Comparison of ENCODE assay signal across 23 cellular contexts in the genomic region with DNA sequence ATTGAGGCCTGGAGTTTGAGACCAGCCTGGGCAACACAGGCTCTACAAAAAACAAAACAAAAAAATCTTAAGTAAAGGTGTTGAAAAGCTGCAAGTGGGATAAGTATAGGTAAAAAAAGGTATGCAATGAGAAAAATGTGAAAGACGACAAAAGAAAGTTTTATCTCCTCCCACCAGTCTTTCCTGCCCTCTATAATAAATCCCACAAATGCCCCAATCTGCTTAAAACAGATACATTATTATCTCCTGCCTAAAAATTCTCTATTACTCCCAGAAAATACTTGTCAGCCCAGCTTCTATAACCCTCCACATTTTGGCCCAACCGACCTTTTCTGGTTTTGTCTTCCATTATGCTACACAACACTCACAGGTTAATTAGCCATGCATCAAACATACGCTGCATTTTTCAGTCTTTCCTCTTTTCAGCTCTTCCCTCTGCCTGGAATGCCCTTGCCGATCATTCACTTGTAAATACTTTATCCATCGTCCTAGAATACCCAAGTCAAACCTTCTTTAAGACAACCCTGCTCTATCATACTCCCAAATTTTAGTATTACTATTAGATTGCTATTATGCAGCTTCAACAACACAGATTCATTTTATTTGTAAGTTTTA.
"Had no signal": no experiment of that assay in that cellular context is flagged by ENCODE, and none has a peak within 500 bp of the region (broad histone marks: within the 10 kb centered on the region; RNA-seq: fewer than 3 reads in every experiment).

No MANE protein-coding gene starts in this region.

- H3K27me3 Mint-ChIP-seq: activated CD4-positive, alpha-beta memory T cell treated with anti-CD3 and anti-CD28 coated beads, Interleukin-2, amount 10 ng/mL, durations not matched to agents 7 days and 5 days; activated CD4-positive, alpha-beta T cell treated with anti-CD3 and anti-CD28 coated beads for 36 hours; activated naive CD4-positive, alpha-beta T cell treated with anti-CD3 and anti-CD28 coated beads, Interleukin-2, amount 50 U/mL, for 24 hours had no signal

- H3K27ac Mint-ChIP-seq: activated CD4-positive, alpha-beta memory T cell treated with anti-CD3 and anti-CD28 coated beads, Interleukin-2, amount 10 ng/mL, durations not matched to agents 7 days and 5 days; activated CD4-positive, alpha-beta T cell treated with anti-CD3 and anti-CD28 coated beads for 36 hours; activated naive CD4-positive, alpha-beta T cell treated with anti-CD3 and anti-CD28 coated beads, Interleukin-2, amount 50 U/mL, for 24 hours had no signal

- H3K9me3 Mint-ChIP-seq: activated naive CD4-positive, alpha-beta T cell treated with anti-CD3 and anti-CD28 coated beads, Interleukin-2, amount 50 U/mL, for 24 hours had no signal

- H3K4me1 ChIP-seq: SJSA1 had no signal

- H3K4me3 Mint-ChIP-seq: activated CD4-positive, alpha-beta memory T cell treated with anti-CD3 and anti-CD28 coated beads, Interleukin-2, amount 10 ng/mL, durations not matched to agents 7 days and 5 days; activated CD4-positive, alpha-beta T cell treated with anti-CD3 and anti-CD28 coated beads for 36 hours; activated naive CD4-positive, alpha-beta T cell treated with anti-CD3 and anti-CD28 coated beads, Interleukin-2, amount 50 U/mL, for 24 hours had no signal

- H3K27me3 ChIP-seq: brain microvascular endothelial cell, cardiac muscle cell, SJSA1 had no signal

- DNase-seq: activated CD4-positive, alpha-beta memory T cell treated with anti-CD3 and anti-CD28 coated beads, Interleukin-2, amount 10 ng/mL, durations not matched to agents 7 days and 5 days; activated CD4-positive, alpha-beta T cell treated with anti-CD3 and anti-CD28 coated beads for 36 hours; activated CD4-positive, alpha-beta T cell treated with anti-CD3 and anti-CD28 coated beads, Interleukin-2, amount 50 U/mL, for 1 hour; activated CD8-positive, alpha-beta memory T cell treated with anti-CD3 and anti-CD28 coated beads, Interleukin-2, amount 50 U/mL, for 48 hours; activated effector memory CD4-positive, alpha-beta T cell treated with Interleukin-2 at 50 U/mL for 16 hours; activated naive CD4-positive, alpha-beta T cell; activated T-cell treated with anti-CD3 and anti-CD28 coated beads, Interleukin-2, amount 50 U/mL, for 1 hour; brain microvascular endothelial cell; Kasumi-1; KBM-7; NCI-H1105 treated with DMSO at 0.1 percent for 48 hours; NCI-H1436 treated with DMSO at 0.1 percent for 48 hours; NCI-H187; NCI-H2081; NCI-H510A treated with DMSO at 0.1 percent for 48 hours; NCI-H69; PC-3; SHP77; SW 1271 had no signal

- H3K9me3 ChIP-seq: SJSA1 had no signal

- H3K27ac ChIP-seq: brain microvascular endothelial cell, cardiac muscle cell, SJSA1 had no signal

- H3K4me3 ChIP-seq: cardiac muscle cell, SJSA1 had no signal

- ATAC-seq: activated CD4-positive, alpha-beta T cell treated with anti-CD3 and anti-CD28 coated beads for 36 hours; PC-3; SK-N-SH treated with all-trans-retinoic acid at 6 μM for 48 hours had no signal

- H3K36me3 ChIP-seq: brain microvascular endothelial cell, cardiac muscle cell had no signal
